In the genomic region with DNA sequence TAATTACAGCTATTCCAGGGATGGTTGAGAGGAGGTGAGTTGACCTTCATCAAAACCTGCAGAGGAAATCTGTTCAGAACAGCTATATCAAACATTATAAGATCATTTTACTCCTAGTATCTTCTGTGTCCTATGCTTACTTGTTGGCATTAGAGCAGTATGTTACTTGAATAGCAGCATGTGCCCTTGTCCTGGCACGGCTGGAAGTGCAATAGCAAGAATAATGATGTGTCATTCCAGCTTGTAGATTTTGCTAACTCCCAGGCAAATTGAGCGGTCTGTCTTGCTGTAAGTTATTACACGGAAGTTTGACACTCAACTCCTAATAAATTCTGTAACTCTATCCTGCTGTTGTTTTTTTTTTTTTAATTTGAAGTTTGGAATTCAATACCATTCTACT, we compare ENCODE assay signal across 24 cellular contexts.
"Had no signal": no experiment of that assay in that cellular context is flagged by ENCODE, and none has a peak within 500 bp of the region (broad histone marks: within the 10 kb centered on the region; RNA-seq: fewer than 3 reads in every experiment).

No MANE protein-coding gene starts in this region.

- ATAC-seq: left colon; mucosa of descending colon; natural killer cell treated with Interleukin-12 subunit alpha and Interleukin-12 subunit beta and Interleukin-15 and Interleukin-18, amount 100 ng/mL, for 72 hours; sciatic nerve; stimulated activated naive CD8-positive, alpha-beta T cell treated with anti-CD3 and anti-CD28 coated beads, Interleukin-15, amount 100 ng/mL, for 72 hours had no signal

- DNase-seq: dorsolateral prefrontal cortex; effector CD4-positive, alpha-beta T cell; foreskin melanocyte; glutamatergic neuron; hypothalamus; immature natural killer cell; islet precursor cell; kidney glomerular epithelial cell; left colon; mesenchymal stem cell; mucosa of descending colon; naive B cell; stimulated activated CD4-positive, alpha-beta T cell treated with anti-CD3 and anti-CD28 coated beads, Interleukin-12 subunit alpha, Interleukin-12 subunit beta, amount 100 ng/mL, for 4 hours; stimulated activated CD4-positive, alpha-beta T cell treated with anti-CD3 and anti-CD28 coated beads, Interleukin-1b, Interleukin-23, amount 100 ng/mL, for 48 hours; stimulated activated CD4-positive, alpha-beta T cell treated with anti-CD3 and anti-CD28 coated beads, Interleukin-4, amount 100 ng/mL, for 1 hour; stimulated activated CD8-positive, alpha-beta memory T cell treated with anti-CD3 and anti-CD28 coated beads, Interleukin-4, amount 100 ng/mL, for 48 hours; stimulated activated naive CD4-positive, alpha-beta T cell; stimulated activated naive CD8-positive, alpha-beta T cell treated with anti-CD3 and anti-CD28 coated beads, Interleukin-15, amount 100 ng/mL, for 72 hours had no signal

- H3K4me3 ChIP-seq: dorsolateral prefrontal cortex, lung, mucosa of descending colon, neural progenitor cell, smooth muscle cell, thyroid gland had no signal
